In genomic region chr2:202377308-202377736, GRCh38 we compare ENCODE assay signal across 1 cellular context.
TF ChIP-seq lines count a peak whose summit lies in the region.

No MANE protein-coding gene starts in this region.

TF ChIP-seq in HepG2, 621 proteins besides CTCF, POLR2A, EP300 and RAD21 (continued from another document and continues in another):
- TF ChIP-seq, protein P1, sequence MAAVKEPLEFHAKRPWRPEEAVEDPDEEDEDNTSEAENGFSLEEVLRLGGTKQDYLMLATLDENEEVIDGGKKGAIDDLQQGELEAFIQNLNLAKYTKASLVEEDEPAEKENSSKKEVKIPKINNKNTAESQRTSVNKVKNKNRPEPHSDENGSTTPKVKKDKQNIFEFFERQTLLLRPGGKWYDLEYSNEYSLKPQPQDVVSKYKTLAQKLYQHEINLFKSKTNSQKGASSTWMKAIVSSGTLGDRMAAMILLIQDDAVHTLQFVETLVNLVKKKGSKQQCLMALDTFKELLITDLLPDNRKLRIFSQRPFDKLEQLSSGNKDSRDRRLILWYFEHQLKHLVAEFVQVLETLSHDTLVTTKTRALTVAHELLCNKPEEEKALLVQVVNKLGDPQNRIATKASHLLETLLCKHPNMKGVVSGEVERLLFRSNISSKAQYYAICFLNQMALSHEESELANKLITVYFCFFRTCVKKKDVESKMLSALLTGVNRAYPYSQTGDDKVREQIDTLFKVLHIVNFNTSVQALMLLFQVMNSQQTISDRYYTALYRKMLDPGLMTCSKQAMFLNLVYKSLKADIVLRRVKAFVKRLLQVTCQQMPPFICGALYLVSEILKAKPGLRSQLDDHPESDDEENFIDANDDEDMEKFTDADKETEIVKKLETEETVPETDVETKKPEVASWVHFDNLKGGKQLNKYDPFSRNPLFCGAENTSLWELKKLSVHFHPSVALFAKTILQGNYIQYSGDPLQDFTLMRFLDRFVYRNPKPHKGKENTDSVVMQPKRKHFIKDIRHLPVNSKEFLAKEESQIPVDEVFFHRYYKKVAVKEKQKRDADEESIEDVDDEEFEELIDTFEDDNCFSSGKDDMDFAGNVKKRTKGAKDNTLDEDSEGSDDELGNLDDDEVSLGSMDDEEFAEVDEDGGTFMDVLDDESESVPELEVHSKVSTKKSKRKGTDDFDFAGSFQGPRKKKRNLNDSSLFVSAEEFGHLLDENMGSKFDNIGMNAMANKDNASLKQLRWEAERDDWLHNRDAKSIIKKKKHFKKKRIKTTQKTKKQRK (IDR thresholded peaks at IDR 0.05; ENCODE audit: low read length) = no peak
- TF ChIP-seq RFX3 (CRISPR knock-in tag; IDR thresholded peaks at IDR 0.05) (no peak), ZBTB40 (IDR thresholded peaks at IDR 0.05) (no peak), ZBTB40 (CRISPR knock-in tag; IDR thresholded peaks at IDR 0.05) (peak; percentile 80), ZNF354B (CRISPR knock-in tag; IDR thresholded peaks at IDR 0.05) (no peak), EZH2 (conservative IDR thresholded peaks at IDR 0.05; ENCODE audit: low read depth, low read length) (no peak), RFX1 (IDR thresholded peaks at IDR 0.05) (no peak), PHF21A (CRISPR knock-in tag; IDR thresholded peaks at IDR 0.05) (no peak), HHEX (CRISPR knock-in tag; IDR thresholded peaks at IDR 0.05) (no peak), NR1H2 (CRISPR knock-in tag; IDR thresholded peaks at IDR 0.05; ENCODE audit: borderline replicate concordance, low read depth) (no peak), FOSL2 (CRISPR knock-in tag; IDR thresholded peaks at IDR 0.05) (no peak; the same call in 1 of the 2 replicates), ZBTB44 (CRISPR knock-in tag; IDR thresholded peaks at IDR 0.05) (no peak), ZNF547 (CRISPR knock-in tag; IDR thresholded peaks at IDR 0.05) (no peak; the same call in 1 of the 2 replicates), PPARG (CRISPR knock-in tag; conservative IDR thresholded peaks at IDR 0.05) (no peak), ELF3 (CRISPR knock-in tag; IDR thresholded peaks at IDR 0.05) (no peak), AGO2 (optimal IDR thresholded peaks at IDR 0.05; ENCODE audit: low read depth, low read length) (peak; percentile 49), GABPB1 (CRISPR knock-in tag; IDR thresholded peaks at IDR 0.05) (peak; percentile 51; the same call in 1 of the 2 replicates), CREM (IDR thresholded peaks at IDR 0.05) (no peak), CREM (CRISPR knock-in tag; IDR thresholded peaks at IDR 0.05) (no peak), ZNF720 (CRISPR knock-in tag; IDR thresholded peaks at IDR 0.05) (no peak), NR2F1 (CRISPR knock-in tag; IDR thresholded peaks at IDR 0.05) (no peak), ZNF609 (CRISPR knock-in tag; IDR thresholded peaks at IDR 0.05; ENCODE audit: borderline replicate concordance) (no peak), MXD4 (CRISPR knock-in tag; IDR thresholded peaks at IDR 0.05) (no peak), AGO1 (IDR thresholded peaks at IDR 0.05; ENCODE audit: low read depth, low read length, poor library complexity, severe bottlenecking) (no peak)
- TF ChIP-seq, protein P2, sequence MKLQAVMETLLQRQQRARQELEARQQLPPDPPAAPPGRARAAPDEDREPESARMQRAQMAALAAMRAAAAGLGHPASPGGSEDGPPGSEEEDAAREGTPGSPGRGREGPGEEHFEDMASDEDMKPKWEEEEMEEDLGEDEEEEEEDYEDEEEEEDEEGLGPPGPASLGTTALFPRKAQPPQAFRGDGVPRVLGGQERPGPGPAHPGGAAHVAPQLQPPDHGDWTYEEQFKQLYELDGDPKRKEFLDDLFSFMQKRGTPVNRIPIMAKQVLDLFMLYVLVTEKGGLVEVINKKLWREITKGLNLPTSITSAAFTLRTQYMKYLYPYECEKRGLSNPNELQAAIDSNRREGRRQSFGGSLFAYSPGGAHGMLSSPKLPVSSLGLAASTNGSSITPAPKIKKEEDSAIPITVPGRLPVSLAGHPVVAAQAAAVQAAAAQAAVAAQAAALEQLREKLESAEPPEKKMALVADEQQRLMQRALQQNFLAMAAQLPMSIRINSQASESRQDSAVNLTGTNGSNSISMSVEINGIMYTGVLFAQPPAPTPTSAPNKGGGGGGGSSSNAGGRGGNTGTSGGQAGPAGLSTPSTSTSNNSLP (IDR thresholded peaks at IDR 0.05; ENCODE audit: low read depth, low read length) = no peak
- TF ChIP-seq, protein P3, sequence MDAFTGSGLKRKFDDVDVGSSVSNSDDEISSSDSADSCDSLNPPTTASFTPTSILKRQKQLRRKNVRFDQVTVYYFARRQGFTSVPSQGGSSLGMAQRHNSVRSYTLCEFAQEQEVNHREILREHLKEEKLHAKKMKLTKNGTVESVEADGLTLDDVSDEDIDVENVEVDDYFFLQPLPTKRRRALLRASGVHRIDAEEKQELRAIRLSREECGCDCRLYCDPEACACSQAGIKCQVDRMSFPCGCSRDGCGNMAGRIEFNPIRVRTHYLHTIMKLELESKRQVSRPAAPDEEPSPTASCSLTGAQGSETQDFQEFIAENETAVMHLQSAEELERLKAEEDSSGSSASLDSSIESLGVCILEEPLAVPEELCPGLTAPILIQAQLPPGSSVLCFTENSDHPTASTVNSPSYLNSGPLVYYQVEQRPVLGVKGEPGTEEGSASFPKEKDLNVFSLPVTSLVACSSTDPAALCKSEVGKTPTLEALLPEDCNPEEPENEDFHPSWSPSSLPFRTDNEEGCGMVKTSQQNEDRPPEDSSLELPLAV (CRISPR knock-in tag; conservative IDR thresholded peaks at IDR 0.05; ENCODE audit: low read depth) = no peak
- TF ChIP-seq, protein P4, sequence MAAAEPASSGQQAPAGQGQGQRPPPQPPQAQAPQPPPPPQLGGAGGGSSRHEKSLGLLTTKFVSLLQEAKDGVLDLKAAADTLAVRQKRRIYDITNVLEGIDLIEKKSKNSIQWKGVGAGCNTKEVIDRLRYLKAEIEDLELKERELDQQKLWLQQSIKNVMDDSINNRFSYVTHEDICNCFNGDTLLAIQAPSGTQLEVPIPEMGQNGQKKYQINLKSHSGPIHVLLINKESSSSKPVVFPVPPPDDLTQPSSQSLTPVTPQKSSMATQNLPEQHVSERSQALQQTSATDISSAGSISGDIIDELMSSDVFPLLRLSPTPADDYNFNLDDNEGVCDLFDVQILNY (CRISPR knock-in tag; conservative IDR thresholded peaks at IDR 0.05) = no peak
- TF ChIP-seq, protein P5, sequence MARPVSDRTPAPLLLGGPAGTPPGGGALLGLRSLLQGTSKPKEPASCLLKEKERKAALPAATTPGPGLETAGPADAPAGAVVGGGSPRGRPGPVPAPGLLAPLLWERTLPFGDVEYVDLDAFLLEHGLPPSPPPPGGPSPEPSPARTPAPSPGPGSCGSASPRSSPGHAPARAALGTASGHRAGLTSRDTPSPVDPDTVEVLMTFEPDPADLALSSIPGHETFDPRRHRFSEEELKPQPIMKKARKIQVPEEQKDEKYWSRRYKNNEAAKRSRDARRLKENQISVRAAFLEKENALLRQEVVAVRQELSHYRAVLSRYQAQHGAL (CRISPR knock-in tag; IDR thresholded peaks at IDR 0.05; ENCODE audit: not compliant biosample characterization) = no peak
- TF ChIP-seq, protein P6, sequence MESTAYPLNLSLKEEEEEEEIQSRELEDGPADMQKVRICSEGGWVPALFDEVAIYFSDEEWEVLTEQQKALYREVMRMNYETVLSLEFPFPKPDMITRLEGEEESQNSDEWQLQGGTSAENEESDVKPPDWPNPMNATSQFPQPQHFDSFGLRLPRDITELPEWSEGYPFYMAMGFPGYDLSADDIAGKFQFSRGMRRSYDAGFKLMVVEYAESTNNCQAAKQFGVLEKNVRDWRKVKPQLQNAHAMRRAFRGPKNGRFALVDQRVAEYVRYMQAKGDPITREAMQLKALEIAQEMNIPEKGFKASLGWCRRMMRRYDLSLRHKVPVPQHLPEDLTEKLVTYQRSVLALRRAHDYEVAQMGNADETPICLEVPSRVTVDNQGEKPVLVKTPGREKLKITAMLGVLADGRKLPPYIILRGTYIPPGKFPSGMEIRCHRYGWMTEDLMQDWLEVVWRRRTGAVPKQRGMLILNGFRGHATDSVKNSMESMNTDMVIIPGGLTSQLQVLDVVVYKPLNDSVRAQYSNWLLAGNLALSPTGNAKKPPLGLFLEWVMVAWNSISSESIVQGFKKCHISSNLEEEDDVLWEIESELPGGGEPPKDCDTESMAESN (CRISPR knock-in tag; conservative IDR thresholded peaks at IDR 0.05) = no peak
